In genomic region chr12:15268927-15269552, GRCh38 we compare ENCODE assay signal across 8 cellular contexts. TPM values are rescaled to one million over a fixed set of nuclear protein-coding genes. Genes with fewer than 3 reads are reported as not detected.
DNase-seq lines count a peak whose midpoint lies in the region; ATAC-seq, FAIRE-seq and TF ChIP-seq lines count a peak whose summit lies in the region.

No MANE protein-coding gene starts in this region.

- DNase-seq in NCI-H510A treated with DMSO at 0.1 percent for 48 hours (lab: John Stamatoyannopoulos, UW) (peak; percentile 75), NCI-H510A (lab: John Stamatoyannopoulos, UW) (no peak), left ventricle myocardium superior (no peak), small intestine (peak; percentile 54)
- DNase-seq in activated naive CD8-positive, alpha-beta T cell treated with anti-CD3 and anti-CD28 coated beads, Interleukin-2, amount 10 ng/mL, durations not matched to agents 7 days and 5 days: no peak

- 0 to 1% (median 0%) methylated on average over 2 of the region's 2 CpGs for whole genome bisulfite sequencing in small intestine, 3 donors

- H3K4me3 Mint-ChIP-seq in activated naive CD8-positive, alpha-beta T cell treated with anti-CD3 and anti-CD28 coated beads, Interleukin-2, amount 10 ng/mL, durations not matched to agents 7 days and 5 days: no peak overlapping the region

- ATAC-seq in GM21717 (IDR thresholded peaks at IDR 0.05; ENCODE audit: unreplicated experiment) (peak; percentile 73), left ventricle myocardium superior (peak; percentile 57)
- ATAC-seq in activated naive CD8-positive, alpha-beta T cell treated with anti-CD3 and anti-CD28 coated beads, Interleukin-2, amount 10 ng/mL, durations not matched to agents 7 days and 5 days (ENCODE audit: low read depth): peak; percentile 58

- peaks cover 3% of the 10 kb centered on the region for H3K4me1 Mint-ChIP-seq in activated naive CD8-positive, alpha-beta T cell treated with anti-CD3 and anti-CD28 coated beads, Interleukin-2, amount 10 ng/mL, durations not matched to agents 7 days and 5 days

- H3K4me3 ChIP-seq in KMS-11 (IDR thresholded peaks at IDR 0.05; ENCODE audit: insufficient read depth, low read depth, low read length) (no peak overlapping the region), OCI-LY1 (ENCODE audit: low read depth, low read length, poor library complexity, severe bottlenecking) (no peak overlapping the region), small intestine (ENCODE audit: low read depth in 1 of 2, low read length in 2 of 2) (no peak overlapping the region)

- intact Hi-C loops in left ventricle myocardium superior (cut with micrococcal nuclease): loop anchor here (5.0 kb wide), 1 partner anchor 42 kb away; no protein-coding TSS in a partner anchor

- FAIRE-seq in small intestine (lab: Jason Lieb, UNC): no peak

- H2AFZ ChIP-seq in KMS-11 (ENCODE audit: low read depth) (no peak overlapping the region), OCI-LY1 (ENCODE audit: low read length) (no peak overlapping the region)

- TF ChIP-seq CTCF in KMS-11 (conservative IDR thresholded peaks at IDR 0.05; ENCODE audit: low read depth, low read length) (peak; percentile 77), OCI-LY1 (IDR thresholded peaks at IDR 0.05; ENCODE audit: low read length) (peak; percentile 79)

- no peaks in the 10 kb centered on the region for H4K20me1 ChIP-seq in KMS-11 (ENCODE audit: insufficient read depth)
- H4K20me1 ChIP-seq in OCI-LY1 (ENCODE audit: insufficient read depth, low read length): no peaks in the 10 kb centered on the region

- H3K4me1 ChIP-seq in KMS-11 (ENCODE audit: low read depth, poor library complexity, severe bottlenecking) (peaks cover 15% of the 10 kb centered on the region), OCI-LY1 (ENCODE audit: insufficient read depth, low read length, severe bottlenecking) (no peaks in the 10 kb centered on the region), small intestine (ENCODE audit: control insufficient read depth in 2 of 2, insufficient read depth in 1 of 2, low read depth in 1 of 2, low read length in 1 of 2) (no peaks in the 10 kb centered on the region)

- POLR2A ChIA-PET in activated naive CD8-positive, alpha-beta T cell treated with anti-CD3 and anti-CD28 coated beads, Interleukin-2, amount 10 ng/mL, durations not matched to agents 7 days and 5 days (lab: Charles Lee): no interaction called here

- H3K9me3 ChIP-seq in OCI-LY1 (ENCODE audit: low read length) (no peaks in the 10 kb centered on the region), small intestine (ENCODE audit: control insufficient read depth, low read depth) (no peaks in the 10 kb centered on the region)

- no peaks in the 10 kb centered on the region for H3K36me3 Mint-ChIP-seq in activated naive CD8-positive, alpha-beta T cell treated with anti-CD3 and anti-CD28 coated beads, Interleukin-2, amount 10 ng/mL, durations not matched to agents 7 days and 5 days

- no peaks in the 10 kb centered on the region for H3K9me2 ChIP-seq in OCI-LY1 (ENCODE audit: low read depth, low read length)

- H3K27me3 Mint-ChIP-seq in activated naive CD8-positive, alpha-beta T cell treated with anti-CD3 and anti-CD28 coated beads, Interleukin-2, amount 10 ng/mL, durations not matched to agents 7 days and 5 days: no peaks in the 10 kb centered on the region

- no peak overlapping the region for H3K27ac Mint-ChIP-seq in activated naive CD8-positive, alpha-beta T cell treated with anti-CD3 and anti-CD28 coated beads, Interleukin-2, amount 10 ng/mL, durations not matched to agents 7 days and 5 days

- no peaks in the 10 kb centered on the region for H3K27me3 ChIP-seq in KMS-11 (ENCODE audit: insufficient read depth, low read depth)
- no peaks in the 10 kb centered on the region for H3K27me3 ChIP-seq in OCI-LY1 (ENCODE audit: insufficient read depth, low read length)
- no peaks in the 10 kb centered on the region for H3K27me3 ChIP-seq in small intestine (ENCODE audit: control insufficient read depth in 2 of 2, insufficient read depth in 2 of 2, low read length in 2 of 2)

- no peak overlapping the region for H3K4me2 ChIP-seq in KMS-11
- no peak overlapping the region for H3K4me2 ChIP-seq in OCI-LY1 (ENCODE audit: low read length)

- no peak overlapping the region for H3K27ac ChIP-seq in KMS-11
- no peak overlapping the region for H3K27ac ChIP-seq in OCI-LY1 (ENCODE audit: low read depth, low read length, poor library complexity, severe bottlenecking)
- no peak overlapping the region for H3K27ac ChIP-seq in small intestine (ENCODE audit: low read depth in 1 of 2, low read length in 1 of 2)

- H3K9ac ChIP-seq in KMS-11: no peak overlapping the region
- H3K9ac ChIP-seq in OCI-LY1 (ENCODE audit: low read length): no peak overlapping the region

- no peaks in the 10 kb centered on the region for H3F3A ChIP-seq in OCI-LY1 (ENCODE audit: insufficient read depth, low read length)

- H3K9me3 Mint-ChIP-seq in activated naive CD8-positive, alpha-beta T cell treated with anti-CD3 and anti-CD28 coated beads, Interleukin-2, amount 10 ng/mL, durations not matched to agents 7 days and 5 days: no peaks in the 10 kb centered on the region

- H3K79me2 ChIP-seq in KMS-11 (ENCODE audit: insufficient read depth, low read depth) (no peaks in the 10 kb centered on the region), OCI-LY1 (ENCODE audit: insufficient read depth, low read length) (no peaks in the 10 kb centered on the region)

- H3K36me3 ChIP-seq in KMS-11 (ENCODE audit: insufficient read depth) (no peaks in the 10 kb centered on the region), OCI-LY1 (ENCODE audit: insufficient read depth, low read length) (no peaks in the 10 kb centered on the region), small intestine (ENCODE audit: control insufficient read depth in 2 of 2, insufficient read depth in 2 of 2, low read length in 2 of 2) (no peaks in the 10 kb centered on the region)

RNA-seq across cellular contexts. Expression of gene RERG, which starts 47.8 kb away (rescaled TPM):
- not detected for total RNA-seq in activated naive CD8-positive, alpha-beta T cell treated with anti-CD3 and anti-CD28 coated beads, Interleukin-2, amount 10 ng/mL, durations not matched to agents 7 days and 5 days
- total RNA-seq in left ventricle myocardium superior: 3.8 TPM
- polyA plus RNA-seq in small intestine: 1 to 10 TPM in 2 of 3 donors, under 1 TPM in 1; 0.45 to 4.9 (median 1.1) TPM

RNA-seq across cellular contexts. Expression of gene PTPRO, which starts 53.3 kb away (rescaled TPM):
- 1 to 10 TPM; 2.3 to 3.7 TPM for total RNA-seq in activated naive CD8-positive, alpha-beta T cell treated with anti-CD3 and anti-CD28 coated beads, Interleukin-2, amount 10 ng/mL, durations not matched to agents 7 days and 5 days
- total RNA-seq in left ventricle myocardium superior: 0.94 TPM
- polyA plus RNA-seq in small intestine: 1 to 10 TPM in 2 of 3 donors, under 1 TPM in 1; 0.81 to 6.7 (median 1.8) TPM

Comparison
In these comparisons a context has a peak if more than half of its experiments do, and no peak if none do; other contexts are left out.
1. DNase-seq: peak in NCI-H510A treated with DMSO at 0.1 percent for 48 hours (single experiment) and small intestine (single experiment); none in NCI-H510A (single experiment), activated naive CD8-positive, alpha-beta T cell treated with anti-CD3 and anti-CD28 coated beads, Interleukin-2, amount 10 ng/mL, durations not matched to agents 7 days and 5 days (single experiment) and left ventricle myocardium superior (single experiment).
2. Peak in every context shown above with its lines, with median percentiles within 50 percentile points of each other: ATAC-seq.